1 cellular context compared by ENCODE assay signal in genomic region chr6:26511039-26511438, GRCh38.
TF ChIP-seq lines count a peak whose summit lies in the region.
"Not testable (repeated sequence)": the region's sequence is repeated elsewhere in the genome, so short reads cannot be mapped to it uniquely, and the experiment has no call there.

No MANE protein-coding gene starts in this region.

TF ChIP-seq in K562, 482 proteins besides CTCF, POLR2A, EP300 and RAD21:
- peak; percentile 76 for TF ChIP-seq MEF2D (tag; conservative IDR thresholded peaks at IDR 0.05; ENCODE audit: low read depth)
- peak; percentile 31; the same call in 1 of the 2 replicates for TF ChIP-seq NCOR1 (IDR thresholded peaks at IDR 0.05)
- not testable (repeated sequence) for TF ChIP-seq PBX2 (CRISPR knock-in tag; IDR thresholded peaks at IDR 0.05; ENCODE audit: low read depth); JUND (tag; IDR thresholded peaks at IDR 0.05; ENCODE audit: borderline replicate concordance, low read depth, low read length); NR2C1 (tag; IDR thresholded peaks at IDR 0.05); MYNN (CRISPR knock-in tag; IDR thresholded peaks at IDR 0.05)
- TF ChIP-seq PBX2 (tag; conservative IDR thresholded peaks at IDR 0.05; ENCODE audit: low read depth) = peak; percentile 49; the same call in 1 of the 2 replicates
- TF ChIP-seq CXXC5 (CRISPR knock-in tag; IDR thresholded peaks at IDR 0.05) = peak; percentile 29; the same call in 1 of the 2 replicates
- TF ChIP-seq CREM (IDR thresholded peaks at IDR 0.05; ENCODE audit: low read depth) = 0 out of 2 replicates have a peak, but pooled peaks have one; percentile 18
- peak; percentile 36; the same call in 1 of the 2 replicates for TF ChIP-seq CBFA2T3 (IDR thresholded peaks at IDR 0.05)
- peak; percentile 47; the same call in 1 of the 2 replicates for TF ChIP-seq EGR1 (conservative IDR thresholded peaks at IDR 0.05)
- TF ChIP-seq DPF2 (IDR thresholded peaks at IDR 0.05) = peak; percentile 57
- peak; percentile 48; the same call in 1 of the 2 replicates for TF ChIP-seq HMBOX1 (IDR thresholded peaks at IDR 0.05)
- TF ChIP-seq SOX6 (IDR thresholded peaks at IDR 0.05) = peak; percentile 56; the same call in 1 of the 2 replicates
- TF ChIP-seq, protein P1, sequence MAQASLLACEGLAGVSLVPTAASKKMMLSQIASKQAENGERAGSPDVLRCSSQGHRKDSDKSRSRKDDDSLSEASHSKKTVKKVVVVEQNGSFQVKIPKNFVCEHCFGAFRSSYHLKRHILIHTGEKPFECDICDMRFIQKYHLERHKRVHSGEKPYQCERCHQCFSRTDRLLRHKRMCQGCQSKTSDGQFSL (CRISPR knock-in tag; IDR thresholded peaks at IDR 0.05) = 0 out of 2 replicates have a peak, but pooled peaks have one; percentile 27
- TF ChIP-seq, protein P1 (tag; IDR thresholded peaks at IDR 0.05) = not testable (repeated sequence)
- peak; percentile 15; the same call in 1 of the 2 replicates for TF ChIP-seq HDGF (IDR thresholded peaks at IDR 0.05)
- TF ChIP-seq ZEB2 (IDR thresholded peaks at IDR 0.05) = peak; percentile 60; the same call in 1 of the 2 replicates
- 0 out of 2 replicates have a peak, but pooled peaks have one; percentile 18 for TF ChIP-seq ZNF431 (CRISPR knock-in tag; IDR thresholded peaks at IDR 0.05)
- TF ChIP-seq FOSL1 (tag; conservative IDR thresholded peaks at IDR 0.05) = peak; percentile 86
- TF ChIP-seq JUND (IDR thresholded peaks at IDR 0.05; ENCODE audit: borderline replicate concordance, low read depth, low read length) = peak; percentile 45
- TF ChIP-seq ARID1B (IDR thresholded peaks at IDR 0.05) = peak; percentile 66
- TF ChIP-seq NR2C1 (IDR thresholded peaks at IDR 0.05) = 0 out of 2 replicates have a peak, but pooled peaks have one; percentile 14
- TF ChIP-seq MYNN (IDR thresholded peaks at IDR 0.05) = peak; percentile 51; the same call in 1 of the 2 replicates
- peak; percentile 65 to 75 for TF ChIP-seq KDM1A (IDR thresholded peaks at IDR 0.05)
- TF ChIP-seq SMARCA4 (IDR thresholded peaks at IDR 0.05) = peak; percentile 53; the same call in 1 of the 2 replicates
- TF ChIP-seq HDAC2 (IDR thresholded peaks at IDR 0.05) = peak; percentile 14; the same call in 1 of the 2 replicates
- TF ChIP-seq VEZF1 (CRISPR knock-in tag; IDR thresholded peaks at IDR 0.05) = peak; percentile 95
- peak; percentile 50 for TF ChIP-seq MEIS2 (IDR thresholded peaks at IDR 0.05; ENCODE audit: partially characterized antibody)
- TF ChIP-seq PHF21A (IDR thresholded peaks at IDR 0.05; ENCODE audit: borderline replicate concordance, low read depth) = peak; percentile 18; the same call in 1 of the 2 replicates
- peak; percentile 61; the same call in 1 of the 2 replicates for TF ChIP-seq SMARCE1 (IDR thresholded peaks at IDR 0.05)
